1 cellular context compared by ENCODE assay signal in the genomic region with DNA sequence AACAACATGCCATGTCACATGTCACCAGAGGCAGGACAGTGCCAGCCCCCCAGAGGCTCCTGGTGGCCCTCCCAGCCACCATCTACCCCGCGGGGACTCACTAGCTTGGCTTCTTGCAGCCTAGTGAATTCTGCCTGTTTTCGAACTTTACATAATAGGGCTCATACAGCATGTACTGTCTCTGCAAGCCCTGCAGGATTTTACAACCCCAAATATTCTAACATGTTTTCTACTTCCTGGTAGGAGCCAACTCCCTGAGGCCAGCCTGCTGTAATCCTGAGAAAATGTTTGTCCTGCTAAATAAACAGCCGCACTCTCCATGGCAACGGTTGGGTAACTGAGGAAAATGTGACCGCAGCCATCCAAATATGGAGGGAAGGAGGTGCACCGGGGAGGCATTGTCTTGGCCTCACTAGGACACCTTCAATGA.
TF ChIP-seq lines count a peak whose summit lies in the region.

No MANE protein-coding gene starts in this region.

TF ChIP-seq in HepG2, 621 proteins besides CTCF, POLR2A, EP300 and RAD21 (continued from another document and continues in another):
- TF ChIP-seq, protein P1, sequence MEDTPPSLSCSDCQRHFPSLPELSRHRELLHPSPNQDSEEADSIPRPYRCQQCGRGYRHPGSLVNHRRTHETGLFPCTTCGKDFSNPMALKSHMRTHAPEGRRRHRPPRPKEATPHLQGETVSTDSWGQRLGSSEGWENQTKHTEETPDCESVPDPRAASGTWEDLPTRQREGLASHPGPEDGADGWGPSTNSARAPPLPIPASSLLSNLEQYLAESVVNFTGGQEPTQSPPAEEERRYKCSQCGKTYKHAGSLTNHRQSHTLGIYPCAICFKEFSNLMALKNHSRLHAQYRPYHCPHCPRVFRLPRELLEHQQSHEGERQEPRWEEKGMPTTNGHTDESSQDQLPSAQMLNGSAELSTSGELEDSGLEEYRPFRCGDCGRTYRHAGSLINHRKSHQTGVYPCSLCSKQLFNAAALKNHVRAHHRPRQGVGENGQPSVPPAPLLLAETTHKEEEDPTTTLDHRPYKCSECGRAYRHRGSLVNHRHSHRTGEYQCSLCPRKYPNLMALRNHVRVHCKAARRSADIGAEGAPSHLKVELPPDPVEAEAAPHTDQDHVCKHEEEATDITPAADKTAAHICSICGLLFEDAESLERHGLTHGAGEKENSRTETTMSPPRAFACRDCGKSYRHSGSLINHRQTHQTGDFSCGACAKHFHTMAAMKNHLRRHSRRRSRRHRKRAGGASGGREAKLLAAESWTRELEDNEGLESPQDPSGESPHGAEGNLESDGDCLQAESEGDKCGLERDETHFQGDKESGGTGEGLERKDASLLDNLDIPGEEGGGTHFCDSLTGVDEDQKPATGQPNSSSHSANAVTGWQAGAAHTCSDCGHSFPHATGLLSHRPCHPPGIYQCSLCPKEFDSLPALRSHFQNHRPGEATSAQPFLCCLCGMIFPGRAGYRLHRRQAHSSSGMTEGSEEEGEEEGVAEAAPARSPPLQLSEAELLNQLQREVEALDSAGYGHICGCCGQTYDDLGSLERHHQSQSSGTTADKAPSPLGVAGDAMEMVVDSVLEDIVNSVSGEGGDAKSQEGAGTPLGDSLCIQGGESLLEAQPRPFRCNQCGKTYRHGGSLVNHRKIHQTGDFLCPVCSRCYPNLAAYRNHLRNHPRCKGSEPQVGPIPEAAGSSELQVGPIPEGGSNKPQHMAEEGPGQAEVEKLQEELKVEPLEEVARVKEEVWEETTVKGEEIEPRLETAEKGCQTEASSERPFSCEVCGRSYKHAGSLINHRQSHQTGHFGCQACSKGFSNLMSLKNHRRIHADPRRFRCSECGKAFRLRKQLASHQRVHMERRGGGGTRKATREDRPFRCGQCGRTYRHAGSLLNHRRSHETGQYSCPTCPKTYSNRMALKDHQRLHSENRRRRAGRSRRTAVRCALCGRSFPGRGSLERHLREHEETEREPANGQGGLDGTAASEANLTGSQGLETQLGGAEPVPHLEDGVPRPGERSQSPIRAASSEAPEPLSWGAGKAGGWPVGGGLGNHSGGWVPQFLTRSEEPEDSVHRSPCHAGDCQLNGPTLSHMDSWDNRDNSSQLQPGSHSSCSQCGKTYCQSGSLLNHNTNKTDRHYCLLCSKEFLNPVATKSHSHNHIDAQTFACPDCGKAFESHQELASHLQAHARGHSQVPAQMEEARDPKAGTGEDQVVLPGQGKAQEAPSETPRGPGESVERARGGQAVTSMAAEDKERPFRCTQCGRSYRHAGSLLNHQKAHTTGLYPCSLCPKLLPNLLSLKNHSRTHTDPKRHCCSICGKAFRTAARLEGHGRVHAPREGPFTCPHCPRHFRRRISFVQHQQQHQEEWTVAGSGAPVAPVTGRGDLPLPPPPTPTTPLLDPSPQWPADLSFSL (CRISPR knock-in tag; IDR thresholded peaks at IDR 0.05), result no peak
- no peak for TF ChIP-seq STAT5B (CRISPR knock-in tag; IDR thresholded peaks at IDR 0.05)
- peak; percentile 87 for TF ChIP-seq ELF4 (CRISPR knock-in tag; IDR thresholded peaks at IDR 0.05; ENCODE audit: borderline replicate concordance)
- no peak for TF ChIP-seq ZKSCAN1 (IDR thresholded peaks at IDR 0.05; ENCODE audit: low read length)
- TF ChIP-seq, protein P2, sequence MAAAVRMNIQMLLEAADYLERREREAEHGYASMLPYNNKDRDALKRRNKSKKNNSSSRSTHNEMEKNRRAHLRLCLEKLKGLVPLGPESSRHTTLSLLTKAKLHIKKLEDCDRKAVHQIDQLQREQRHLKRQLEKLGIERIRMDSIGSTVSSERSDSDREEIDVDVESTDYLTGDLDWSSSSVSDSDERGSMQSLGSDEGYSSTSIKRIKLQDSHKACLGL (CRISPR knock-in tag; IDR thresholded peaks at IDR 0.05), result no peak
- no peak for TF ChIP-seq ZFP62 (CRISPR knock-in tag; IDR thresholded peaks at IDR 0.05)
- 0 out of 2 replicates have a peak, but pooled peaks have one; percentile 29 for TF ChIP-seq TSC22D2 (CRISPR knock-in tag; IDR thresholded peaks at IDR 0.05; ENCODE audit: borderline replicate concordance)
- TF ChIP-seq, protein P3, sequence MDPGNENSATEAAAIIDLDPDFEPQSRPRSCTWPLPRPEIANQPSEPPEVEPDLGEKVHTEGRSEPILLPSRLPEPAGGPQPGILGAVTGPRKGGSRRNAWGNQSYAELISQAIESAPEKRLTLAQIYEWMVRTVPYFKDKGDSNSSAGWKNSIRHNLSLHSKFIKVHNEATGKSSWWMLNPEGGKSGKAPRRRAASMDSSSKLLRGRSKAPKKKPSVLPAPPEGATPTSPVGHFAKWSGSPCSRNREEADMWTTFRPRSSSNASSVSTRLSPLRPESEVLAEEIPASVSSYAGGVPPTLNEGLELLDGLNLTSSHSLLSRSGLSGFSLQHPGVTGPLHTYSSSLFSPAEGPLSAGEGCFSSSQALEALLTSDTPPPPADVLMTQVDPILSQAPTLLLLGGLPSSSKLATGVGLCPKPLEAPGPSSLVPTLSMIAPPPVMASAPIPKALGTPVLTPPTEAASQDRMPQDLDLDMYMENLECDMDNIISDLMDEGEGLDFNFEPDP (CRISPR knock-in tag; conservative IDR thresholded peaks at IDR 0.05), result no peak
- no peak for TF ChIP-seq ZNF703 (CRISPR knock-in tag; IDR thresholded peaks at IDR 0.05; ENCODE audit: borderline replicate concordance)
- no peak for TF ChIP-seq ZNF761 (CRISPR knock-in tag; conservative IDR thresholded peaks at IDR 0.05)
- peak; percentile 53; the same call in 1 of the 2 replicates for TF ChIP-seq CREM (IDR thresholded peaks at IDR 0.05)
- no peak for TF ChIP-seq CREM (CRISPR knock-in tag; IDR thresholded peaks at IDR 0.05)
- TF ChIP-seq ZNF205 (CRISPR knock-in tag; IDR thresholded peaks at IDR 0.05), result no peak
- no peak for TF ChIP-seq NFE2L2 (IDR thresholded peaks at IDR 0.05; ENCODE audit: low read length)
- TF ChIP-seq, protein P4, sequence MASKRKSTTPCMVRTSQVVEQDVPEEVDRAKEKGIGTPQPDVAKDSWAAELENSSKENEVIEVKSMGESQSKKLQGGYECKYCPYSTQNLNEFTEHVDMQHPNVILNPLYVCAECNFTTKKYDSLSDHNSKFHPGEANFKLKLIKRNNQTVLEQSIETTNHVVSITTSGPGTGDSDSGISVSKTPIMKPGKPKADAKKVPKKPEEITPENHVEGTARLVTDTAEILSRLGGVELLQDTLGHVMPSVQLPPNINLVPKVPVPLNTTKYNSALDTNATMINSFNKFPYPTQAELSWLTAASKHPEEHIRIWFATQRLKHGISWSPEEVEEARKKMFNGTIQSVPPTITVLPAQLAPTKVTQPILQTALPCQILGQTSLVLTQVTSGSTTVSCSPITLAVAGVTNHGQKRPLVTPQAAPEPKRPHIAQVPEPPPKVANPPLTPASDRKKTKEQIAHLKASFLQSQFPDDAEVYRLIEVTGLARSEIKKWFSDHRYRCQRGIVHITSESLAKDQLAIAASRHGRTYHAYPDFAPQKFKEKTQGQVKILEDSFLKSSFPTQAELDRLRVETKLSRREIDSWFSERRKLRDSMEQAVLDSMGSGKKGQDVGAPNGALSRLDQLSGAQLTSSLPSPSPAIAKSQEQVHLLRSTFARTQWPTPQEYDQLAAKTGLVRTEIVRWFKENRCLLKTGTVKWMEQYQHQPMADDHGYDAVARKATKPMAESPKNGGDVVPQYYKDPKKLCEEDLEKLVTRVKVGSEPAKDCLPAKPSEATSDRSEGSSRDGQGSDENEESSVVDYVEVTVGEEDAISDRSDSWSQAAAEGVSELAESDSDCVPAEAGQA (IDR thresholded peaks at IDR 0.05; ENCODE audit: low read depth), result 0 out of 2 replicates have a peak, but pooled peaks have one; percentile 49
- TF ChIP-seq, protein P4 (CRISPR knock-in tag; IDR thresholded peaks at IDR 0.05; ENCODE audit: borderline replicate concordance), result no peak
- no peak for TF ChIP-seq ZNF124 (CRISPR knock-in tag; IDR thresholded peaks at IDR 0.05)
- no peak for TF ChIP-seq ZBTB20 (CRISPR knock-in tag; IDR thresholded peaks at IDR 0.05; ENCODE audit: borderline replicate concordance, low read depth)
- TF ChIP-seq ZNF558 (CRISPR knock-in tag; IDR thresholded peaks at IDR 0.05; ENCODE audit: borderline replicate concordance), result no peak
- no peak for TF ChIP-seq GFI1 (CRISPR knock-in tag; IDR thresholded peaks at IDR 0.05; ENCODE audit: borderline replicate concordance)
- TF ChIP-seq ZNF431 (CRISPR knock-in tag; IDR thresholded peaks at IDR 0.05; ENCODE audit: borderline replicate concordance, low read depth), result no peak
- TF ChIP-seq ETV5 (CRISPR knock-in tag; IDR thresholded peaks at IDR 0.05; ENCODE audit: borderline replicate concordance), result peak; percentile 77
- no peak for TF ChIP-seq ZBTB8A (CRISPR knock-in tag; IDR thresholded peaks at IDR 0.05; ENCODE audit: borderline replicate concordance, low read depth)
- TF ChIP-seq KAT2B (IDR thresholded peaks at IDR 0.05; ENCODE audit: borderline replicate concordance, low read depth, low read length), result no peak
- no peak for TF ChIP-seq ZSCAN12 (CRISPR knock-in tag; IDR thresholded peaks at IDR 0.05)
- no peak for TF ChIP-seq NFIC (IDR thresholded peaks at IDR 0.05; ENCODE audit: low read length)
- TF ChIP-seq, protein P5, sequence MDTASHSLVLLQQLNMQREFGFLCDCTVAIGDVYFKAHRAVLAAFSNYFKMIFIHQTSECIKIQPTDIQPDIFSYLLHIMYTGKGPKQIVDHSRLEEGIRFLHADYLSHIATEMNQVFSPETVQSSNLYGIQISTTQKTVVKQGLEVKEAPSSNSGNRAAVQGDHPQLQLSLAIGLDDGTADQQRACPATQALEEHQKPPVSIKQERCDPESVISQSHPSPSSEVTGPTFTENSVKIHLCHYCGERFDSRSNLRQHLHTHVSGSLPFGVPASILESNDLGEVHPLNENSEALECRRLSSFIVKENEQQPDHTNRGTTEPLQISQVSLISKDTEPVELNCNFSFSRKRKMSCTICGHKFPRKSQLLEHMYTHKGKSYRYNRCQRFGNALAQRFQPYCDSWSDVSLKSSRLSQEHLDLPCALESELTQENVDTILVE (CRISPR knock-in tag; IDR thresholded peaks at IDR 0.05), result peak; percentile 41
- TF ChIP-seq ZNF468 (CRISPR knock-in tag; IDR thresholded peaks at IDR 0.05), result no peak
- no peak; the same call in 1 of the 2 replicates for TF ChIP-seq KDM5A (IDR thresholded peaks at IDR 0.05; ENCODE audit: borderline replicate concordance, low read length)
- no peak for TF ChIP-seq ZSCAN20 (CRISPR knock-in tag; IDR thresholded peaks at IDR 0.05; ENCODE audit: borderline replicate concordance)
- TF ChIP-seq, protein P6, sequence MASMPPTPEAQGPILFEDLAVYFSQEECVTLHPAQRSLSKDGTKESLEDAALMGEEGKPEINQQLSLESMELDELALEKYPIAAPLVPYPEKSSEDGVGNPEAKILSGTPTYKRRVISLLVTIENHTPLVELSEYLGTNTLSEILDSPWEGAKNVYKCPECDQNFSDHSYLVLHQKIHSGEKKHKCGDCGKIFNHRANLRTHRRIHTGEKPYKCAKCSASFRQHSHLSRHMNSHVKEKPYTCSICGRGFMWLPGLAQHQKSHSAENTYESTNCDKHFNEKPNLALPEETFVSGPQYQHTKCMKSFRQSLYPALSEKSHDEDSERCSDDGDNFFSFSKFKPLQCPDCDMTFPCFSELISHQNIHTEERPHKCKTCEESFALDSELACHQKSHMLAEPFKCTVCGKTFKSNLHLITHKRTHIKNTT (CRISPR knock-in tag; IDR thresholded peaks at IDR 0.05), result no peak
- no peak for TF ChIP-seq MTA1 (CRISPR knock-in tag; IDR thresholded peaks at IDR 0.05; ENCODE audit: borderline replicate concordance)
- TF ChIP-seq CBX5 (CRISPR knock-in tag; IDR thresholded peaks at IDR 0.05; ENCODE audit: borderline replicate concordance), result peak; percentile 74; the same call in 1 of the 2 replicates
- TF ChIP-seq FOXA1 (IDR thresholded peaks at IDR 0.05), result peak; percentile 69
- peak; percentile 98 for TF ChIP-seq FOXA1 (CRISPR knock-in tag; IDR thresholded peaks at IDR 0.05)
- TF ChIP-seq SYNCRIP (IDR thresholded peaks at IDR 0.05; ENCODE audit: insufficient read depth, low read depth, low read length), result no peak
- TF ChIP-seq NFE2L1 (CRISPR knock-in tag; IDR thresholded peaks at IDR 0.05; ENCODE audit: borderline replicate concordance), result no peak
- TF ChIP-seq U2AF2 (IDR thresholded peaks at IDR 0.05; ENCODE audit: low read depth, low read length), result no peak
- no peak for TF ChIP-seq MED8 (CRISPR knock-in tag; IDR thresholded peaks at IDR 0.05; ENCODE audit: insufficient replicate concordance)
- no peak for TF ChIP-seq ARNT (IDR thresholded peaks at IDR 0.05)
- TF ChIP-seq ZKSCAN5 (CRISPR knock-in tag; IDR thresholded peaks at IDR 0.05), result no peak
- peak; percentile 50; the same call in 1 of the 2 replicates for TF ChIP-seq ISL2 (CRISPR knock-in tag; IDR thresholded peaks at IDR 0.05)
- TF ChIP-seq, protein P7, sequence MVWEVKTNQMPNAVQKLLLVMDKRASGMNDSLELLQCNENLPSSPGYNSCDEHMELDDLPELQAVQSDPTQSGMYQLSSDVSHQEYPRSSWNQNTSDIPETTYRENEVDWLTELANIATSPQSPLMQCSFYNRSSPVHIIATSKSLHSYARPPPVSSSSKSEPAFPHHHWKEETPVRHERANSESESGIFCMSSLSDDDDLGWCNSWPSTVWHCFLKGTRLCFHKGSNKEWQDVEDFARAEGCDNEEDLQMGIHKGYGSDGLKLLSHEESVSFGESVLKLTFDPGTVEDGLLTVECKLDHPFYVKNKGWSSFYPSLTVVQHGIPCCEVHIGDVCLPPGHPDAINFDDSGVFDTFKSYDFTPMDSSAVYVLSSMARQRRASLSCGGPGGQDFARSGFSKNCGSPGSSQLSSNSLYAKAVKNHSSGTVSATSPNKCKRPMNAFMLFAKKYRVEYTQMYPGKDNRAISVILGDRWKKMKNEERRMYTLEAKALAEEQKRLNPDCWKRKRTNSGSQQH (CRISPR knock-in tag; IDR thresholded peaks at IDR 0.05; ENCODE audit: low read depth), result no peak
- TF ChIP-seq HOXA9 (CRISPR knock-in tag; IDR thresholded peaks at IDR 0.05; ENCODE audit: borderline replicate concordance), result no peak
- no peak for TF ChIP-seq TBX3 (IDR thresholded peaks at IDR 0.05; ENCODE audit: borderline replicate concordance)
- no peak for TF ChIP-seq ZSCAN29 (CRISPR knock-in tag; conservative IDR thresholded peaks at IDR 0.05)
